Comparison of ENCODE assay signal across 24 cellular contexts in the genomic region with DNA sequence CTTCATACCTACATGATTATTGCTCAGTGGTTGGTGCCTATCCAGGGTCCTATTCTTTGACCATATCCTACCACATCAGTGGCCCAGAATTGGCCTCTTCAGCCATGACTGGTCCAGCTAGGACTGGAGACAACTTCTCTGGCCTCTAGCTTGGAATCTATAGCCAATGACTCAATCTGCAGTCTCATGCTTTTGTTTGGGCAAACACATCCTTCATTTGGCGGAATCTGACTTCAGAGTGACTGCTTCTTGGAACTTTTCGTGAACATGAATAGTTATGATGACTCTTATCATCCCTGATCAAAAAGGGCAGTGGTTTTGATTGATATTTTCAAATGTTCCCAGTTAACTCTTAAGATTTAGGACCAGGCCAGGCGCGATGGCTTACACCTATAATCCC.
DNase-seq lines count a peak whose midpoint lies in the region; ATAC-seq, FAIRE-seq and TF ChIP-seq lines count a peak whose summit lies in the region.
"Had no signal": no experiment of that assay in that cellular context is flagged by ENCODE, and none has a peak within 500 bp of the region (broad histone marks: within the 10 kb centered on the region; RNA-seq: fewer than 3 reads in every experiment).

No MANE protein-coding gene starts in this region.

- no peak overlapping the region for H2BK120ac ChIP-seq in H1 (replicated peaks; ENCODE audit: low read depth, low read length)

- peak overlapping the region; percentile 90 for H2BK20ac ChIP-seq in H1 (ENCODE audit: low read length)

- TF ChIP-seq CTCF in H1 (IDR thresholded peaks at IDR 0.05; ENCODE audit: control extremely low read depth in 1 of 3, insufficient read depth in 1 of 3, low read depth in 1 of 3, low read length in 3 of 3) = no peak

- peak; percentile 88 for DNase-seq in ELR (ENCODE audit: low read depth)
- peak; percentile 20 for DNase-seq in RPMI7951 (ENCODE audit: low read depth)
- DNase-seq in H1 (ENCODE audit: low read depth in 1 of 2, low spot score in 2 of 2) = no peak
- no peak for DNase-seq in skeletal muscle cell (ENCODE audit: low read depth)
- DNase-seq in GF-D8 (lab: John Stamatoyannopoulos, UW) = no peak
- DNase-seq in activated T-cell treated with anti-CD3 and anti-CD28 coated beads, Interleukin-2, amount 50 U/mL, for 1 hour = no peak
- no peak for DNase-seq in cerebellar nuclear complex (lab: John Stamatoyannopoulos, UW)
- DNase-seq: activated CD4-positive, alpha-beta T cell treated with anti-CD3 and anti-CD28 coated beads, Interleukin-2, amount 50 U/mL, for 48 hours; amygdala; DMS79; effector CD4-positive, alpha-beta T cell; erythroblast; MM.1S; natural killer cell; NCI-H1694; NCI-H82; PC-9; stimulated activated CD4-positive, alpha-beta T cell treated with anti-CD3 and anti-CD28 coated beads, Interleukin-1b, Interleukin-23, amount 100 ng/mL, for 48 hours; stimulated activated naive CD4-positive, alpha-beta T cell; T-helper 17 cell; thyroid gland had no signal

- H3K56ac ChIP-seq in H1 (replicated peaks; ENCODE audit: insufficient read length, low read depth, low read length) = no peak overlapping the region

- H3K14ac ChIP-seq in H1 (ENCODE audit: insufficient read length) = no peak overlapping the region

- peaks cover 2 to 20% (median 14%) of the 10 kb centered on the region in 4 experiments; a peak in 6 of 7 replicates for H3K4me1 ChIP-seq in H1 (replicated peaks in 1 of 4; ENCODE audit: control insufficient read depth in 3 of 4, insufficient read depth in 4 of 4, low read length in 3 of 4)
- H3K4me1 ChIP-seq: parathyroid adenoma, thyroid gland had no signal

- WGBS in H1 (ENCODE audit: extremely low coverage in 1 of 2, insufficient coverage in 1 of 2, insufficient read length in 1 of 2, insufficient replicate concordance in 2 of 2, low coverage in 1 of 2, low lambda C conversion rate in 2 of 2, missing lambda C conversion rate in 1 of 2), 2 experiments = 88% methylated on average over 4 of the region's 4 CpGs; no CpG with 5 or more reads in 1 of the 2 experiments

- no peak for TF ChIP-seq RAD21 in H1 (IDR thresholded peaks at IDR 0.05 in 1 of 2, conservative IDR thresholded peaks at IDR 0.05 in 1 of 2; ENCODE audit: low read depth in 2 of 2, low read length in 2 of 2)

- H3K9ac ChIP-seq in H1 (replicated peaks in 1 of 4; ENCODE audit: extremely low read depth in 1 of 4, low read depth in 3 of 4, low read length in 3 of 4) = no peak overlapping the region
- H3K9ac ChIP-seq: parathyroid adenoma had no signal

- H2BK12ac ChIP-seq in H1 (ENCODE audit: low read depth, low read length) = no peak overlapping the region; the same call in 1 of the 2 replicates

- H4K5ac ChIP-seq in H1 (ENCODE audit: insufficient read length, low read depth, low read length) = no peak overlapping the region

- H3K4ac ChIP-seq in H1 (replicated peaks; ENCODE audit: insufficient read length, low read depth, low read length) = no peak overlapping the region

- no peaks in the 10 kb centered on the region for H3K23me2 ChIP-seq in H1 (ENCODE audit: low read depth, low read length)

- TF ChIP-seq EP300 in H1 (IDR thresholded peaks at IDR 0.05; ENCODE audit: borderline replicate concordance in 1 of 2, low read depth in 2 of 2, low read length in 2 of 2) = no peak

- peaks cover 4 to 46% (median 32%) of the 10 kb centered on the region in 4 experiments for H3K27me3 ChIP-seq in H1 (replicated peaks in 1 of 4; ENCODE audit: control insufficient read depth in 3 of 4, extremely low read depth in 1 of 4, insufficient read depth in 3 of 4, low read length in 3 of 4)
- H3K27me3 ChIP-seq: thyroid gland had no signal

- TF ChIP-seq POLR2A in H1 (IDR thresholded peaks at IDR 0.05; ENCODE audit: control extremely low read depth in 1 of 2, low read depth in 2 of 2, low read length in 2 of 2) = no peak

- FAIRE-seq in H1 (lab: Jason Lieb, UNC) = no peak
- FAIRE-seq: HepG2 had no signal

- no peak overlapping the region for H2BK5ac ChIP-seq in H1 (ENCODE audit: low read depth, low read length)

- H2AK5ac ChIP-seq in H1 (ENCODE audit: low read depth, low read length) = no peak overlapping the region

- CTCF ChIA-PET in H1 (lab: Charles Lee; ENCODE audit: partially characterized antibody) = interaction anchor here (1.3 to 2.4 kb wide), 3 partner anchors 11 to 284 kb away, joined by 5 to 11 read pairs (median 11); no protein-coding TSS in a partner anchor

- no peak for ATAC-seq in GM19328 (IDR thresholded peaks at IDR 0.05; ENCODE audit: unreplicated experiment)
- ATAC-seq: HepG2, natural killer cell, T-helper 17 cell had no signal

- H3K4me3 ChIP-seq in H1 (ENCODE audit: extremely low read depth in 1 of 4, insufficient read depth in 2 of 4, low read depth in 3 of 4, low read length in 4 of 4) (no peak overlapping the region), skeletal muscle cell (ENCODE audit: low read depth, low read length) (peak overlapping the region; percentile 4)
- H3K4me3 ChIP-seq: PC-9, thyroid gland had no signal

- no peak overlapping the region for H3K23ac ChIP-seq in H1 (ENCODE audit: insufficient read length)

- H4K91ac ChIP-seq in H1 (replicated peaks; ENCODE audit: insufficient read length, low read length) = no peak overlapping the region

- POLR2A ChIA-PET in H1 (lab: Charles Lee; ENCODE audit: partially characterized antibody) = interaction anchor here (0.5 to 2.6 kb wide), 2 partner anchors 9 to 17 kb away, joined by 3 to 10 read pairs; no protein-coding TSS in a partner anchor

- H3K27ac ChIP-seq in H1 (ENCODE audit: low read depth, low read length) = no peak overlapping the region
- H3K27ac ChIP-seq: parathyroid adenoma, PC-9, thyroid gland had no signal

- H3K36me3 ChIP-seq in H1 (ENCODE audit: control insufficient read depth in 2 of 4, insufficient read depth in 4 of 4, low read length in 3 of 4) = no peaks in the 10 kb centered on the region
- H3K36me3 ChIP-seq: thyroid gland had no signal

- H4K8ac ChIP-seq in H1 (ENCODE audit: extremely low read depth, insufficient read depth, low read length) = no peak overlapping the region

- no peaks in the 10 kb centered on the region for H3K9me3 ChIP-seq in H1 (ENCODE audit: insufficient read depth in 2 of 2, low read depth in 1 of 2, low read length in 1 of 2)
- H3K9me3 ChIP-seq: thyroid gland had no signal

- no peaks in the 10 kb centered on the region for H3K79me1 ChIP-seq in H1 (ENCODE audit: low read depth, low read length)

- no peak overlapping the region; the same call in 1 of the 2 replicates for H3K18ac ChIP-seq in H1 (ENCODE audit: extremely low read depth, low read length)

- no peaks in the 10 kb centered on the region for H4K20me1 ChIP-seq in H1 (replicated peaks in 1 of 2; ENCODE audit: control insufficient read depth in 1 of 2, insufficient read depth in 2 of 2, low read length in 2 of 2)

- H3K4me2 ChIP-seq in H1 (ENCODE audit: insufficient read depth in 1 of 2, low read depth in 2 of 2, low read length in 2 of 2) = no peak overlapping the region
- H3K4me2 ChIP-seq: PC-9 had no signal

- H3K79me2 ChIP-seq in H1 (ENCODE audit: control insufficient read depth in 1 of 2, insufficient read depth in 2 of 2, low read length in 2 of 2) = no peaks in the 10 kb centered on the region
- H3K79me2 ChIP-seq: parathyroid adenoma had no signal

- no peak overlapping the region for H2BK15ac ChIP-seq in H1 (ENCODE audit: low read length)

- no peak overlapping the region for H2AFZ ChIP-seq in H1 (ENCODE audit: low read length)
- H2AFZ ChIP-seq: parathyroid adenoma, PC-9 had no signal

TF ChIP-seq in H1, 55 proteins besides CTCF, POLR2A, EP300 and RAD21:
- TF ChIP-seq PHF8 (conservative IDR thresholded peaks at IDR 0.05; ENCODE audit: low read depth, low read length) (no peak), SIRT6 (IDR thresholded peaks at IDR 0.05; ENCODE audit: low read length) (no peak), RNF2 (IDR thresholded peaks at IDR 0.05; ENCODE audit: borderline replicate concordance, low read depth, low read length, missing control alignments, poor library complexity, severe bottlenecking) (no peak)

Comparison
In these comparisons a context has a peak if more than half of its experiments do, and no peak if none do; other contexts are left out.
1. DNase-seq: peak in ELR (single experiment) and RPMI7951 (single experiment); none in H1 (0 of 2), skeletal muscle cell (single experiment), GF-D8 (single experiment), activated T-cell treated with anti-CD3 and anti-CD28 coated beads, Interleukin-2, amount 50 U/mL, for 1 hour (single experiment) and cerebellar nuclear complex (0 of 2).